In the genomic region with DNA sequence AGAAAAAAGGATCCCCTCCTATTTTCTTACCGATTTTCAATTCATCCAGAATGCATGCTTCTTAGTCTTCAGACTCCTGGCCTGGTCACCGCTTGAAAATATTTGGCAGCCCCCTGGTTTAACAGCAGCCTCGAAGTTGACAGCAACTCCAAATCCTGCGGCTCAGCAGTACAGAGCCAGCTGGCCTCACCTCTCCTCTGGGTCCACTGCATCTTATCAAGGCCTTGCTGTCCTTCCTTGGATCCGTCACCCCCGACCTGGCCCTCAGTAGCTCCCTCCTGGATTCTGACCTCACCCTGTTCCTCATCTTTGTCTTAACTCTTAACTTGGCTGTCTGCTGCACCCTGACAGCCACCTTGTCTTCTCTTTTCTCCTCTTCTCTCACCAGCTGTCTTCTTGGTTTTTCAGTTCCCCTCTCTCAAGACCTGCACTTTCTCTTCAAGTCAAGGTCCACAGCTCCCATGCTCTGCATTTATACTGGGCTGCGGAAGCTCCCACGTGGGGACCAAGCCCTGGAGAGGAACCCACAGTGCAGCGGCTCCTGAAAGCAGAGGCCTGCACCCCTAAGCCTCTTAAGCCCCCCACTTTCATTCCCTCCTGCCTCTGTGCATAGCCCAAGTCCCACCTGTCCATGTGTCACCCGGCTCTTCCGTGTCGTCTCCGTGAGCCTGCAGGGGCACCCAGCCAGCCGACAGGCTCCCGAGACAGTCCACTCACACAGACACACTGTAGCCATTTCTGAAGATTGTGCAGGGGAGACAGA, we compare ENCODE assay signal across 9 cellular contexts. TPM values are rescaled to one million over a fixed set of nuclear protein-coding genes. Genes with fewer than 3 reads are reported as not detected.
A peak's percentile ranks its signal among the peaks of the same experiment; 100 is the strongest.
DNase-seq lines count a peak whose midpoint lies in the region; ATAC-seq, FAIRE-seq and TF ChIP-seq lines count a peak whose summit lies in the region.
"Had no signal": no experiment of that assay in that cellular context is flagged by ENCODE, and none has a peak within 500 bp of the region (broad histone marks: within the 10 kb centered on the region; RNA-seq: fewer than 3 reads in every experiment).

No MANE protein-coding gene starts in this region.

- no peak for TF ChIP-seq RAD21 in HepG2 (CRISPR knock-in tag; IDR thresholded peaks at IDR 0.05)
- TF ChIP-seq RAD21 in SK-N-SH (IDR thresholded peaks at IDR 0.05; ENCODE audit: low read length): no peak

- H3K9me2 ChIP-seq in SK-N-SH: no peaks in the 10 kb centered on the region

- H3K27ac Mint-ChIP-seq in HFFc6: no peak overlapping the region
- H3K27ac Mint-ChIP-seq in T-helper 2 cell treated with Interferon-gamma antibody and Interleukin-4, amounts not matched to agents 5 μg/mL and 100 μg/mL, for 36 hours: no peak overlapping the region

- in situ Hi-C loops in HepG2 (cut with HindIII; ENCODE audit: extremely low pct_ligation_motif_present, low pct_unique_long_range_greater_than_20kb): no loop called here

- TF ChIP-seq CTCF in HepG2 (CRISPR knock-in tag; IDR thresholded peaks at IDR 0.05) (no peak), right lobe of liver (IDR thresholded peaks at IDR 0.05) (no peak), HFFc6 (IDR thresholded peaks at IDR 0.05) (no peak), SK-N-SH (IDR thresholded peaks at IDR 0.05) (no peak)

- H3K9ac ChIP-seq in HepG2 (ENCODE audit: insufficient read depth, low read depth, low read length) (peak overlapping the region; percentile 19; the same call in 1 of the 2 replicates), SK-N-SH (no peak overlapping the region)

- peaks cover 5% of the 10 kb centered on the region; the same call in 1 of the 2 replicates for H3K4me1 Mint-ChIP-seq in HFFc6 (ENCODE audit: low read depth)
- peaks cover 39% of the 10 kb centered on the region for H3K4me1 Mint-ChIP-seq in T-helper 2 cell treated with Interferon-gamma antibody and Interleukin-4, amounts not matched to agents 5 μg/mL and 100 μg/mL, for 36 hours (ENCODE audit: low read depth)

- CTCF ChIA-PET in HepG2 (lab: Yijun Ruan, JAX; ENCODE audit: low intra/inter-chr PET ratio, low total read pairs): no interaction called here
- CTCF ChIA-PET in SK-N-SH (lab: Yijun Ruan, JAX): no interaction called here

- H3K4me2 ChIP-seq in HepG2 (ENCODE audit: low read depth, low read length): peak overlapping the region; percentile 98
- H3K4me2 ChIP-seq in SK-N-SH: no peak overlapping the region

- no peak for TF ChIP-seq EP300 in HepG2 (IDR thresholded peaks at IDR 0.05; ENCODE audit: low read depth in 2 of 2, low read length in 2 of 2)
- no peak for TF ChIP-seq EP300 in HepG2 (CRISPR knock-in tag; IDR thresholded peaks at IDR 0.05; ENCODE audit: borderline replicate concordance)
- TF ChIP-seq EP300 in SK-N-SH (IDR thresholded peaks at IDR 0.05; ENCODE audit: borderline replicate concordance in 1 of 2, low read depth in 1 of 2, low read length in 1 of 2): no peak

- peaks cover 24% of the 10 kb centered on the region for H3K79me2 ChIP-seq in HepG2 (ENCODE audit: insufficient read depth, low read length)
- H3K79me2 ChIP-seq in SK-N-SH (ENCODE audit: insufficient read depth): no peaks in the 10 kb centered on the region

- intact Hi-C loops in HepG2 (cut with micrococcal nuclease; ENCODE audit: unreplicated experiment): loop anchor here (2.0 to 5.0 kb wide), 2 partner anchors 50 to 93 kb away; no protein-coding TSS in a partner anchor
- intact Hi-C loops in right lobe of liver (cut with DNase I): no loop called here

- H3K4me1 ChIP-seq in HepG2 (ENCODE audit: insufficient read depth, low read length) (peaks cover 63% of the 10 kb centered on the region), right lobe of liver (no peaks in the 10 kb centered on the region), thymus (ENCODE audit: control insufficient read depth, insufficient read depth, low read length) (peaks cover 48% of the 10 kb centered on the region), SK-N-SH (ENCODE audit: control insufficient read depth in 1 of 2, insufficient read depth in 2 of 2, low read depth in 1 of 2, low read length in 1 of 2) (no peaks in the 10 kb centered on the region)

- no peaks in the 10 kb centered on the region for H3K9me3 ChIP-seq in HepG2 (ENCODE audit: low read length)
- H3K9me3 ChIP-seq in right lobe of liver: no peaks in the 10 kb centered on the region
- no peaks in the 10 kb centered on the region for H3K9me3 ChIP-seq in thymus (ENCODE audit: control insufficient read depth)
- H3K9me3 ChIP-seq in SK-N-SH: no peaks in the 10 kb centered on the region

- BruUV-seq in HepG2 (replicated peaks; lab: Mats Ljungman, UMichigan): no TSS peak

- no peaks in the 10 kb centered on the region for H3F3A ChIP-seq in SK-N-SH (replicated peaks; ENCODE audit: insufficient read depth)

- H3K9me3 Mint-ChIP-seq in HFFc6: no peaks in the 10 kb centered on the region; the same call in 1 of the 2 replicates
- no peaks in the 10 kb centered on the region for H3K9me3 Mint-ChIP-seq in T-helper 2 cell treated with Interferon-gamma antibody and Interleukin-4, amounts not matched to agents 5 μg/mL and 100 μg/mL, for 36 hours

- 80% methylated on average over 15 of the region's 15 CpGs for WGBS in HepG2 (ENCODE audit: low lambda C conversion rate)
- WGBS in right lobe of liver (ENCODE audit: insufficient coverage, low coverage, low lambda C conversion rate, missing lambda C conversion rate): 66% methylated on average over 10 of the region's 15 CpGs
- WGBS in thymus: 95% methylated on average over 15 of the region's 15 CpGs
- 68% methylated on average over 15 of the region's 15 CpGs for WGBS in SK-N-SH (ENCODE audit: low lambda C conversion rate)

- no peaks in the 10 kb centered on the region for H3K36me3 Mint-ChIP-seq in HFFc6 (ENCODE audit: low read depth)
- peaks cover 11% of the 10 kb centered on the region for H3K36me3 Mint-ChIP-seq in T-helper 2 cell treated with Interferon-gamma antibody and Interleukin-4, amounts not matched to agents 5 μg/mL and 100 μg/mL, for 36 hours (ENCODE audit: low read depth)

- no peak overlapping the region for H3K27ac ChIP-seq in HepG2 (ENCODE audit: extremely low read length, insufficient read depth, low read length)
- H3K27ac ChIP-seq in right lobe of liver: no peak overlapping the region
- peak overlapping the region; percentile 72 for H3K27ac ChIP-seq in thymus (ENCODE audit: low read depth)
- no peak overlapping the region for H3K27ac ChIP-seq in SK-N-SH (ENCODE audit: low read depth in 2 of 2, low read length in 1 of 2)

- no peak for TF ChIP-seq POLR2A in HepG2 (IDR thresholded peaks at IDR 0.05; ENCODE audit: insufficient read depth in 1 of 2, low read depth in 2 of 2, low read length in 2 of 2)
- no peak for TF ChIP-seq POLR2A in right lobe of liver (IDR thresholded peaks at IDR 0.05)

- ATAC-seq in HepG2 (no peak), right lobe of liver (no peak), HG02763 (IDR thresholded peaks at IDR 0.05; ENCODE audit: unreplicated experiment) (peak; percentile 68)

- H4K20me1 ChIP-seq in HepG2 (ENCODE audit: insufficient read depth, low read length) (no peaks in the 10 kb centered on the region), SK-N-SH (ENCODE audit: insufficient read depth) (no peaks in the 10 kb centered on the region)

- H3K27me3 ChIP-seq in HepG2 (ENCODE audit: control insufficient read depth in 1 of 2, insufficient read depth in 2 of 2, low read length in 2 of 2) (no peaks in the 10 kb centered on the region; a peak in 1 of 5 replicates), right lobe of liver (no peaks in the 10 kb centered on the region), thymus (ENCODE audit: control insufficient read depth, insufficient read depth) (no peaks in the 10 kb centered on the region), SK-N-SH (ENCODE audit: insufficient read depth) (0 out of 2 replicates have a peak, but pooled peaks cover 6% of the 10 kb centered on the region)

- FAIRE-seq in HepG2 (lab: Jason Lieb, UNC): no peak

- H3K36me3 ChIP-seq in HepG2 (replicated peaks in 1 of 2; ENCODE audit: control insufficient read depth in 1 of 2, insufficient read depth in 2 of 2, low read length in 2 of 2) (no peaks in the 10 kb centered on the region), right lobe of liver (no peaks in the 10 kb centered on the region), thymus (ENCODE audit: control insufficient read depth, insufficient read depth) (no peaks in the 10 kb centered on the region), SK-N-SH (replicated peaks in 1 of 2; ENCODE audit: control insufficient read depth in 1 of 2, insufficient read depth in 2 of 2, low read length in 1 of 2) (no peaks in the 10 kb centered on the region)

- DNase-seq in HepG2 (ENCODE audit: low spot score) (no peak), right lobe of liver (no peak), RPMI8226 (peak; percentile 74), HFFc6 (no peak), SK-N-SH (no peak)
- no peak for DNase-seq in T-helper 2 cell treated with Interferon-gamma antibody and Interleukin-4, amounts not matched to agents 5 μg/mL and 100 μg/mL, for 36 hours (ENCODE audit: low spot score)

- H3K4me3 Mint-ChIP-seq in HFFc6: no peak overlapping the region
- H3K4me3 Mint-ChIP-seq in T-helper 2 cell treated with Interferon-gamma antibody and Interleukin-4, amounts not matched to agents 5 μg/mL and 100 μg/mL, for 36 hours: no peak overlapping the region

- H2AFZ ChIP-seq in HepG2 (ENCODE audit: low read length) (no peak overlapping the region), SK-N-SH (ENCODE audit: low read depth) (no peak overlapping the region)

- no peak overlapping the region; a peak in 2 of 6 replicates for H3K4me3 ChIP-seq in HepG2 (replicated peaks in 1 of 3; ENCODE audit: insufficient read depth in 1 of 3, low read depth in 2 of 3, low read length in 3 of 3)
- H3K4me3 ChIP-seq in right lobe of liver: no peak overlapping the region
- no peak overlapping the region for H3K4me3 ChIP-seq in thymus (ENCODE audit: low read length)
- H3K4me3 ChIP-seq in SK-N-SH (ENCODE audit: low read depth in 2 of 2, low read length in 1 of 2): no peak overlapping the region

- peaks cover 23% of the 10 kb centered on the region for H3K27me3 Mint-ChIP-seq in HFFc6 (ENCODE audit: insufficient read depth)
- peaks cover 2% of the 10 kb centered on the region for H3K27me3 Mint-ChIP-seq in T-helper 2 cell treated with Interferon-gamma antibody and Interleukin-4, amounts not matched to agents 5 μg/mL and 100 μg/mL, for 36 hours (ENCODE audit: low read depth)

- POLR2A ChIA-PET in HepG2 (lab: Yijun Ruan, JAX): interaction anchor here (1.1 to 5.9 kb wide), 9 partner anchors 9 to 84 kb away, joined by 3 to 105 read pairs (median 3); partner anchors contain the start of gene FAM3B
- POLR2A ChIA-PET in SK-N-SH (lab: Yijun Ruan, JAX): no interaction called here

RNA-seq across cellular contexts. Expression of gene MX2, which starts 6.0 kb away (rescaled TPM):
- 35.7 and 46.9 TPM in 2 replicates for total RNA-seq in HepG2 (2016; rRNA removed; fragmentation: Illumina TruSeq; extraction: Trizol)
- 13.1 and 13.9 TPM in 2 replicates for total RNA-seq in HepG2 (2016; cell fraction: cytosol; rRNA removed; fragmentation: Illumina TruSeq; extraction: Trizol; ENCODE audit: low read depth)
- 36.0 and 40.4 TPM in 2 replicates for total RNA-seq in HepG2 (2016; cell fraction: insoluble cytoplasmic fraction; rRNA removed; fragmentation: Illumina TruSeq; extraction: Trizol)
- 49.7 and 53.9 TPM in 2 replicates for total RNA-seq in HepG2 (2016; cell fraction: membrane; rRNA removed; fragmentation: Illumina TruSeq; extraction: Trizol)
- 22.1 and 28.5 TPM in 2 replicates for total RNA-seq in HepG2 (2016; cell fraction: nucleus; rRNA removed; fragmentation: Illumina TruSeq; extraction: Trizol)
- polyA plus RNA-seq in HepG2 (2011; rRNA removed): 24.0 and 26.3 TPM in 2 replicates
- polyA plus RNA-seq in HepG2 (2011; cell fraction: cytosol; rRNA removed): 19.7 and 23.1 TPM in 2 replicates
- 20.8 and 25.8 TPM in 2 replicates for polyA plus RNA-seq in HepG2 (2011; cell fraction: nucleus; rRNA removed)
- polyA plus RNA-seq in HepG2 (2012): 21.5 and 22.7 TPM in 2 replicates
- polyA plus RNA-seq in HepG2 (2016; cell fraction: cytosol; fragmentation: Illumina TruSeq; extraction: Trizol; ENCODE audit: low read depth): 15.4 and 17.8 TPM in 2 replicates
- 34.6 and 40.6 TPM in 2 replicates for polyA plus RNA-seq in HepG2 (2016; cell fraction: insoluble cytoplasmic fraction; fragmentation: Illumina TruSeq; extraction: Trizol; ENCODE audit: low read depth)
- polyA plus RNA-seq in HepG2 (2016; cell fraction: membrane; fragmentation: Illumina TruSeq; extraction: Trizol; ENCODE audit: low read depth): 37.5 and 39.1 TPM in 2 replicates
- 26.6 and 29.1 TPM in 2 replicates for polyA plus RNA-seq in HepG2 (2016; cell fraction: nucleus; fragmentation: Illumina TruSeq; extraction: Trizol; ENCODE audit: insufficient read depth, low read depth)
- polyA minus RNA-seq in HepG2 (2011; rRNA and poly(A)+ RNA removed; ENCODE audit: low replicate concordance): 0.21 and 25.1 TPM in 2 replicates
- polyA minus RNA-seq in HepG2 (2011; cell fraction: cytosol; rRNA and poly(A)+ RNA removed): 15.5 and 16.9 TPM in 2 replicates
- polyA minus RNA-seq in HepG2 (2011; cell fraction: nucleus; rRNA and poly(A)+ RNA removed): 45.6 and 52.1 TPM in 2 replicates
- total RNA-seq in right lobe of liver: 1 to 10 TPM in 4 of 6 experiments, under 1 TPM in 2; 0.49 to 1.9 (median 1.5) TPM
- polyA plus RNA-seq in thymus: 33.0 TPM
- total RNA-seq in HFFc6 (2021; fragmentation: NEBNext Ultra II Directional; extraction: Animal tissue kit (Norgen Biotek cat#: 25700)): under 1 TPM in 5 of 6 experiments, not detected in 1; 0.11 to 0.61 (median 0.36) TPM
- 0.06 and 0.08 TPM in 2 replicates for polyA plus RNA-seq in SK-N-SH (2012; rRNA removed)
- 0.05 TPM in 2 replicates for polyA plus RNA-seq in SK-N-SH (2012; cell fraction: cytosol; rRNA removed)
- 0.15 and 0.25 TPM in 2 replicates for polyA plus RNA-seq in SK-N-SH (2012; cell fraction: nucleus; rRNA removed)

RNA-seq across cellular contexts. Expression of gene FAM3B, which starts 51.2 kb away (rescaled TPM):
- total RNA-seq in HepG2 (2016; rRNA removed; fragmentation: Illumina TruSeq; extraction: Trizol) (41.9 and 62.0 TPM in 2 replicates), right lobe of liver (under 1 TPM in 4 of 6 experiments, not detected in 2; 0.49 to 0.95 (median 0.76) TPM)
- 39.6 and 40.5 TPM in 2 replicates for total RNA-seq in HepG2 (2016; cell fraction: cytosol; rRNA removed; fragmentation: Illumina TruSeq; extraction: Trizol; ENCODE audit: low read depth)
- total RNA-seq in HepG2 (2016; cell fraction: insoluble cytoplasmic fraction; rRNA removed; fragmentation: Illumina TruSeq; extraction: Trizol): 44.1 and 62.5 TPM in 2 replicates
- 34.8 and 38.7 TPM in 2 replicates for total RNA-seq in HepG2 (2016; cell fraction: membrane; rRNA removed; fragmentation: Illumina TruSeq; extraction: Trizol)
- total RNA-seq in HepG2 (2016; cell fraction: nucleus; rRNA removed; fragmentation: Illumina TruSeq; extraction: Trizol): 51.9 and 55.6 TPM in 2 replicates
- polyA plus RNA-seq in HepG2 (2011; rRNA removed) (43.6 and 46.5 TPM in 2 replicates), thymus (8.5 TPM), SK-N-SH (2012; rRNA removed) (not detected in 2 replicates)
- 35.5 and 35.6 TPM in 2 replicates for polyA plus RNA-seq in HepG2 (2011; cell fraction: cytosol; rRNA removed)
- 32.7 and 33.7 TPM in 2 replicates for polyA plus RNA-seq in HepG2 (2011; cell fraction: nucleus; rRNA removed)
- polyA plus RNA-seq in HepG2 (2012): 27.9 and 41.5 TPM in 2 replicates
- 38.5 and 45.0 TPM in 2 replicates for polyA plus RNA-seq in HepG2 (2016; cell fraction: cytosol; fragmentation: Illumina TruSeq; extraction: Trizol; ENCODE audit: low read depth)
- 40.2 and 42.4 TPM in 2 replicates for polyA plus RNA-seq in HepG2 (2016; cell fraction: insoluble cytoplasmic fraction; fragmentation: Illumina TruSeq; extraction: Trizol; ENCODE audit: low read depth)
- polyA plus RNA-seq in HepG2 (2016; cell fraction: membrane; fragmentation: Illumina TruSeq; extraction: Trizol; ENCODE audit: low read depth): 30.8 and 35.2 TPM in 2 replicates
- polyA plus RNA-seq in HepG2 (2016; cell fraction: nucleus; fragmentation: Illumina TruSeq; extraction: Trizol; ENCODE audit: insufficient read depth, low read depth): 91.4 and 98.1 TPM in 2 replicates
- 36.1 TPM in 1 of 2 replicates, not detected in the other for polyA minus RNA-seq in HepG2 (2011; rRNA and poly(A)+ RNA removed; ENCODE audit: low replicate concordance)
- 9.9 and 12.2 TPM in 2 replicates for polyA minus RNA-seq in HepG2 (2011; cell fraction: cytosol; rRNA and poly(A)+ RNA removed)
- polyA minus RNA-seq in HepG2 (2011; cell fraction: nucleus; rRNA and poly(A)+ RNA removed): 15.6 and 18.9 TPM in 2 replicates
- total RNA-seq in HFFc6 (2021; fragmentation: NEBNext Ultra II Directional; extraction: Animal tissue kit (Norgen Biotek cat#: 25700)): not detected
- 0.04 TPM in 1 of 2 replicates, not detected in the other for polyA plus RNA-seq in SK-N-SH (2012; cell fraction: cytosol; rRNA removed)
- polyA plus RNA-seq in SK-N-SH (2012; cell fraction: nucleus; rRNA removed): not detected in 2 replicates
- total RNA-seq: NCI-H460 had no signal

RNA-seq across cellular contexts. Expression of gene MX1, which starts 58.3 kb away (rescaled TPM):
- 5.8 and 6.5 TPM in 2 replicates for total RNA-seq in HepG2 (2016; rRNA removed; fragmentation: Illumina TruSeq; extraction: Trizol)
- 0.91 and 1.5 TPM in 2 replicates for total RNA-seq in HepG2 (2016; cell fraction: cytosol; rRNA removed; fragmentation: Illumina TruSeq; extraction: Trizol; ENCODE audit: low read depth)
- total RNA-seq in HepG2 (2016; cell fraction: insoluble cytoplasmic fraction; rRNA removed; fragmentation: Illumina TruSeq; extraction: Trizol): 4.7 and 6.3 TPM in 2 replicates
- 2.0 and 2.5 TPM in 2 replicates for total RNA-seq in HepG2 (2016; cell fraction: membrane; rRNA removed; fragmentation: Illumina TruSeq; extraction: Trizol)
- total RNA-seq in HepG2 (2016; cell fraction: nucleus; rRNA removed; fragmentation: Illumina TruSeq; extraction: Trizol): 5.1 and 6.0 TPM in 2 replicates
- polyA plus RNA-seq in HepG2 (2011; rRNA removed): 2.6 and 4.1 TPM in 2 replicates
- polyA plus RNA-seq in HepG2 (2011; cell fraction: cytosol; rRNA removed): 1.9 and 3.3 TPM in 2 replicates
- polyA plus RNA-seq in HepG2 (2011; cell fraction: nucleus; rRNA removed): 10.6 and 13.3 TPM in 2 replicates
- 3.1 and 3.2 TPM in 2 replicates for polyA plus RNA-seq in HepG2 (2012)
- 0.67 and 0.69 TPM in 2 replicates for polyA plus RNA-seq in HepG2 (2016; cell fraction: cytosol; fragmentation: Illumina TruSeq; extraction: Trizol; ENCODE audit: low read depth)
- polyA plus RNA-seq in HepG2 (2016; cell fraction: insoluble cytoplasmic fraction; fragmentation: Illumina TruSeq; extraction: Trizol; ENCODE audit: low read depth): 4.3 and 4.6 TPM in 2 replicates
- polyA plus RNA-seq in HepG2 (2016; cell fraction: membrane; fragmentation: Illumina TruSeq; extraction: Trizol; ENCODE audit: low read depth): 1.1 and 1.5 TPM in 2 replicates
- 6.6 and 7.4 TPM in 2 replicates for polyA plus RNA-seq in HepG2 (2016; cell fraction: nucleus; fragmentation: Illumina TruSeq; extraction: Trizol; ENCODE audit: insufficient read depth, low read depth)
- 6.7 and 7.0 TPM in 2 replicates for polyA minus RNA-seq in HepG2 (2011; rRNA and poly(A)+ RNA removed; ENCODE audit: low replicate concordance)
- 2.9 and 4.3 TPM in 2 replicates for polyA minus RNA-seq in HepG2 (2011; cell fraction: cytosol; rRNA and poly(A)+ RNA removed)
- polyA minus RNA-seq in HepG2 (2011; cell fraction: nucleus; rRNA and poly(A)+ RNA removed): 8.6 and 13.1 TPM in 2 replicates
- 10 to 100 TPM in 4 of 6 experiments, 1 to 10 TPM in 2; 6.1 to 25.4 (median 10.5) TPM for total RNA-seq in right lobe of liver
- 54.5 TPM for polyA plus RNA-seq in thymus
- 1 to 10 TPM in 2 of 6 experiments, under 1 TPM in 4; 0.61 to 1.2 (median 0.85) TPM for total RNA-seq in HFFc6 (2021; fragmentation: NEBNext Ultra II Directional; extraction: Animal tissue kit (Norgen Biotek cat#: 25700))
- polyA plus RNA-seq in SK-N-SH (2012; rRNA removed): 1.6 and 1.9 TPM in 2 replicates
- polyA plus RNA-seq in SK-N-SH (2012; cell fraction: cytosol; rRNA removed): 1.1 TPM in 2 replicates
- 6.9 and 7.6 TPM in 2 replicates for polyA plus RNA-seq in SK-N-SH (2012; cell fraction: nucleus; rRNA removed)

Comparison
In these comparisons a context has a peak if more than half of its experiments do, and no peak if none do; other contexts are left out.
1. RNA of gene MX2, which starts 6.0 kb away (total RNA-seq): 13.1 to 53.9 TPM in HepG2; 0.49 to 1.9 TPM in right lobe of liver and 0.11 to 0.61 TPM in HFFc6; every median in the first group is over 4 times any median in the second.
2. RNA of gene FAM3B, which starts 51.2 kb away (total RNA-seq): 34.8 to 62.5 TPM in HepG2; 0.49 to 0.95 TPM in right lobe of liver and not detected in HFFc6; every median in the first group is over 10 times any median in the second.